ENCODE assay signal across 15 cellular contexts in genomic region chr3:143056372-143056771, GRCh38. TPM values are rescaled to one million over a fixed set of nuclear protein-coding genes. Genes with fewer than 3 reads are reported as not detected.
DNase-seq lines count a peak whose midpoint lies in the region; ATAC-seq, FAIRE-seq and TF ChIP-seq lines count a peak whose summit lies in the region.
"Had no signal": no experiment of that assay in that cellular context is flagged by ENCODE, and none has a peak within 500 bp of the region (broad histone marks: within the 10 kb centered on the region; RNA-seq: fewer than 3 reads in every experiment).

No MANE protein-coding gene starts in this region.

- no peaks in the 10 kb centered on the region for H3K9me3 Mint-ChIP-seq in Caco-2 (ENCODE audit: unreplicated experiment)
- H3K9me3 Mint-ChIP-seq: CD8-positive, alpha-beta memory T cell; HFFc6 had no signal

- RAD21 ChIA-PET in HCT116 (lab: Charles Lee; ENCODE audit: low non-redundant PET in 1 of 2, low total read pairs in 2 of 2, uncharacterized antibody in 2 of 2, unreplicated experiment in 2 of 2): no interaction called here

- H2AFZ ChIP-seq in HCT116 (ENCODE audit: low read depth, low read length, poor library complexity, severe bottlenecking): no peak overlapping the region

- H3K4me3 ChIP-seq in Caco-2 (ENCODE audit: low read depth, low read length) (no peak overlapping the region), HCT116 (replicated peaks in 1 of 2; ENCODE audit: low read depth in 1 of 2, low read length in 2 of 2) (no peak overlapping the region), SJSA1 (no peak overlapping the region), BE2C (ENCODE audit: low read depth, low read length) (no peak overlapping the region), HAP-1 (no peak overlapping the region)
- H3K4me3 ChIP-seq: A549, BLaER1 had no signal

- H3K4me2 ChIP-seq in HCT116 (ENCODE audit: low read length): no peak overlapping the region
- H3K4me2 ChIP-seq: A549, BLaER1 had no signal

- BruUV-seq in Caco-2 (replicated peaks; lab: Mats Ljungman, UMichigan): TSS peak; percentile 39
- BruUV-seq in HCT116 (replicated peaks; lab: Mats Ljungman, UMichigan): TSS peak; percentile 19

- peaks cover 47% of the 10 kb centered on the region for H3K36me3 Mint-ChIP-seq in Caco-2 (ENCODE audit: insufficient read depth, unreplicated experiment)

- DNase-seq in Caco-2 (no peak), HCT116 (ENCODE audit: low read depth, low spot score) (no peak), SJSA1 (ENCODE audit: low read depth in 1 of 2, low spot score in 2 of 2) (peak in 1 of 2 experiments; percentile 25), NCI-H226 (no peak), BE2C (no peak), HAP-1 (ENCODE audit: low spot score in 2 of 2) (no peak)
- no peak for DNase-seq in activated T-cell treated with anti-CD3 and anti-CD28 coated beads, Interleukin-2, amount 50 U/mL, for 1 hour
- DNase-seq: CD8-positive, alpha-beta memory T cell; DMS53; HFFc6 had no signal

- no peaks in the 10 kb centered on the region for H3K9me3 ChIP-seq in Caco-2
- no peaks in the 10 kb centered on the region for H3K9me3 ChIP-seq in HCT116 (ENCODE audit: control insufficient read depth in 1 of 2, insufficient read depth in 1 of 2, low read depth in 1 of 2, low read length in 2 of 2)
- no peaks in the 10 kb centered on the region for H3K9me3 ChIP-seq in SJSA1 (replicated peaks)
- no peaks in the 10 kb centered on the region for H3K9me3 ChIP-seq in BE2C
- H3K9me3 ChIP-seq in HAP-1: no peaks in the 10 kb centered on the region
- H3K9me3 ChIP-seq: A549, BLaER1 had no signal

- no peaks in the 10 kb centered on the region for H3K4me1 ChIP-seq in Caco-2
- no peaks in the 10 kb centered on the region for H3K4me1 ChIP-seq in HCT116 (ENCODE audit: control insufficient read depth in 1 of 2, insufficient read depth in 2 of 2, low read length in 2 of 2)
- H3K4me1 ChIP-seq in SJSA1 (replicated peaks): peaks cover 9% of the 10 kb centered on the region
- peaks cover 9% of the 10 kb centered on the region; the same call in 1 of the 2 replicates for H3K4me1 ChIP-seq in BE2C
- no peaks in the 10 kb centered on the region for H3K4me1 ChIP-seq in HAP-1
- H3K4me1 ChIP-seq: A549, BLaER1 had no signal

- no peak overlapping the region for H3K9ac ChIP-seq in HCT116 (ENCODE audit: low read length)
- H3K9ac ChIP-seq: BLaER1 had no signal

- H3K36me3 ChIP-seq in Caco-2 (ENCODE audit: control insufficient read depth, insufficient read depth, low read length) (no peaks in the 10 kb centered on the region), HCT116 (ENCODE audit: control insufficient read depth in 1 of 2, insufficient read depth in 2 of 2, low read length in 2 of 2) (peaks cover 28 to 30% of the 10 kb centered on the region in 2 experiments), SJSA1 (peaks cover 51% of the 10 kb centered on the region), BE2C (peaks cover 60% of the 10 kb centered on the region), HAP-1 (replicated peaks) (peaks cover 68% of the 10 kb centered on the region)

- no peaks in the 10 kb centered on the region for H3K79me2 ChIP-seq in HCT116 (ENCODE audit: insufficient read depth, low read length)

- no peak for TF ChIP-seq POLR2A in HCT116 (IDR thresholded peaks at IDR 0.05; ENCODE audit: borderline replicate concordance, extremely low read depth, insufficient read depth, insufficient read length)

- peak; percentile 98 for FAIRE-seq in endometrium (lab: Jason Lieb, UNC)
- FAIRE-seq: A549, H54, HTR-8/SVneo had no signal

- no peaks in the 10 kb centered on the region for H3K9me2 ChIP-seq in HCT116 (ENCODE audit: insufficient read depth)

- H3K27ac ChIP-seq in HCT116 (ENCODE audit: low read depth, low read length): no peak overlapping the region
- H3K27ac ChIP-seq in SJSA1: peak overlapping the region; percentile 39; the same call in 1 of the 2 replicates
- H3K27ac ChIP-seq: A549, BLaER1 had no signal

- no peak for ATAC-seq in HCT116
- ATAC-seq: A549 had no signal

- no peaks in the 10 kb centered on the region for H3K4me1 Mint-ChIP-seq in Caco-2 (ENCODE audit: low read depth, unreplicated experiment)

- no peak overlapping the region for H3K27ac Mint-ChIP-seq in Caco-2 (ENCODE audit: unreplicated experiment)
- H3K27ac Mint-ChIP-seq: CD8-positive, alpha-beta memory T cell; HFFc6 had no signal

- CTCF ChIA-PET in Caco-2 (lab: Charles Lee) (no interaction called here), HCT116 (lab: Charles Lee) (no interaction called here)

- H3K4me3 Mint-ChIP-seq in Caco-2 (ENCODE audit: unreplicated experiment): no peak overlapping the region
- H3K4me3 Mint-ChIP-seq: CD8-positive, alpha-beta memory T cell; HFFc6 had no signal

- intact Hi-C loops in Caco-2 (cut with micrococcal nuclease; ENCODE audit: unreplicated experiment): no loop called here
- intact Hi-C loops in HCT116 (cut with micrococcal nuclease): no loop called here

- H3K27me3 ChIP-seq in Caco-2 (replicated peaks; ENCODE audit: control insufficient read depth, insufficient read depth, low read length) (no peaks in the 10 kb centered on the region), HCT116 (ENCODE audit: insufficient read depth, low read length) (no peaks in the 10 kb centered on the region), SJSA1 (replicated peaks) (no peaks in the 10 kb centered on the region), BE2C (no peaks in the 10 kb centered on the region), HAP-1 (ENCODE audit: low read depth) (no peaks in the 10 kb centered on the region)
- H3K27me3 ChIP-seq: BLaER1 had no signal

- TF ChIP-seq CTCF in Caco-2 (IDR thresholded peaks at IDR 0.05; ENCODE audit: insufficient read depth in 1 of 2, low read depth in 1 of 2, low read length in 1 of 2, severe bottlenecking in 1 of 2, unreplicated experiment in 1 of 2) (no peak), HCT116 (IDR thresholded peaks at IDR 0.05 in 2 of 3, conservative IDR thresholded peaks at IDR 0.05 in 1 of 3; ENCODE audit: borderline replicate concordance in 1 of 3, insufficient read depth in 1 of 3, low read depth in 2 of 3, low read length in 2 of 3) (no peak), BE2C (IDR thresholded peaks at IDR 0.05; ENCODE audit: low read depth, low read length) (no peak)

- POLR2A ChIA-PET in Caco-2 (lab: Charles Lee) (no interaction called here), HCT116 (lab: Charles Lee) (no interaction called here)

- in situ Hi-C loops in HAP-1 (cut with MboI; ENCODE audit: low sequenced_read_pairs): no loop called here

- H3K27me3 Mint-ChIP-seq in Caco-2 (ENCODE audit: insufficient read depth, unreplicated experiment): no peaks in the 10 kb centered on the region
- H3K27me3 Mint-ChIP-seq: CD8-positive, alpha-beta memory T cell had no signal

- no peaks in the 10 kb centered on the region for H4K20me1 ChIP-seq in HCT116 (ENCODE audit: insufficient read depth)
- H4K20me1 ChIP-seq: BLaER1 had no signal

- no peak for TF ChIP-seq RAD21 in HCT116 (IDR thresholded peaks at IDR 0.05; ENCODE audit: low read depth)

TF ChIP-seq in HCT116, 20 proteins besides CTCF, POLR2A, EP300 and RAD21 (continues in another document):
- TF ChIP-seq ZNF274 (IDR thresholded peaks at IDR 0.05; ENCODE audit: low read depth, low read length) (no peak), ZBTB33 (IDR thresholded peaks at IDR 0.05; ENCODE audit: extremely low read depth, insufficient replicate concordance, low read length) (no peak), EZH2 (IDR thresholded peaks at IDR 0.05) (no peak), TCF7L2 (IDR thresholded peaks at IDR 0.05; ENCODE audit: borderline replicate concordance, extremely low read depth, insufficient read depth, insufficient read length) (no peak), REST (IDR thresholded peaks at IDR 0.05; ENCODE audit: low read depth) (no peak), FOSL1 (IDR thresholded peaks at IDR 0.05; ENCODE audit: low read depth) (no peak), CBX3 (IDR thresholded peaks at IDR 0.05; ENCODE audit: low read depth) (no peak)

RNA-seq across cellular contexts. Expression of gene U2SURP, which starts 55.0 kb away (rescaled TPM):
- total RNA-seq in Caco-2 (2022): 125 and 131 TPM in 2 replicates
- total RNA-seq in HCT116 (2021; ENCODE audit: unreplicated experiment): 132 TPM
- polyA plus RNA-seq in HCT116 (2012): 36.4 and 42.2 TPM in 2 replicates
- 76.0 and 88.2 TPM in 2 replicates for total RNA-seq in SJSA1 (2014; rRNA removed; shearing (Covaris generic))
- polyA plus RNA-seq in BE2C (2012; ENCODE audit: insufficient read depth, insufficient read length, low read depth): 58.6 TPM
